ENCODE assay signal across 17 cellular contexts in the genomic region with DNA sequence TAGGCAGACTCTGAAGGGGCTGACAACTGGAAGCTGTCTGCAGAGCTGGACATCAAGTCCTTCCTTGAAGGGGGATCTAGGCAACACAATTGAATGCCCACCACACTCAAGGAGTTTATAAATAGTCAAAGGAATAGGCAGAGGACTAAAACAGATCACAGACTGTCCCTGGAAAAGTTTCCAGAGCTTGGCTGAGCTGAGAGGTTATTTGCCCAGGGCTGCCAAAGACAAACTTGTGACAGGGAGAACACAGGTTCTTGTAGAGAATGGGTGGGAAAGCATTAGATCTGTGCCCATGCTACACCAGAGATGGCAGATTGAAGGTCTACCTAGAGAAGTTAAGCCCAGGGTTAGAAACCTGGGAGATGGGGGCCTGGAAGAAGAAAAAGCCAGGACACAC.
DNase-seq lines count a peak whose midpoint lies in the region; ATAC-seq and TF ChIP-seq lines count a peak whose summit lies in the region.
"Had no signal": no experiment of that assay in that cellular context is flagged by ENCODE, and none has a peak within 500 bp of the region (broad histone marks: within the 10 kb centered on the region; RNA-seq: fewer than 3 reads in every experiment).

No MANE protein-coding gene starts in this region.

- no peak for TF ChIP-seq CTCF in right atrium auricular region (IDR thresholded peaks at IDR 0.05)
- TF ChIP-seq CTCF in activated B cell treated with CpG ODN at 0.5 μM for 24 hours (IDR thresholded peaks at IDR 0.05) = no peak
- no peak for TF ChIP-seq CTCF in osteoblast (IDR thresholded peaks at IDR 0.05; ENCODE audit: extremely low read depth, low read depth, low read length)
- no peak for TF ChIP-seq CTCF in left lung (IDR thresholded peaks at IDR 0.05)

- POLR2A ChIA-PET in activated B cell treated with CpG ODN at 0.5 μM for 24 hours (lab: Charles Lee) = interaction anchor here (2.6 to 2.7 kb wide), 2 partner anchors 12 to 341 kb away, joined by 21 read pairs; no protein-coding TSS in a partner anchor

- H3K4me3 ChIP-seq in right atrium auricular region = no peak overlapping the region
- H3K4me3 ChIP-seq in osteoblast (ENCODE audit: insufficient read depth, low read length) = no peak overlapping the region
- H3K4me3 ChIP-seq in left lung = no peak overlapping the region
- H3K4me3 ChIP-seq: HAP-1 had no signal

- peak overlapping the region; percentile 95 for H3K27ac Mint-ChIP-seq in activated B cell treated with CpG ODN at 0.5 μM for 24 hours
- no peak overlapping the region for H3K27ac Mint-ChIP-seq in activated naive CD8-positive, alpha-beta T cell treated with anti-CD3 and anti-CD28 coated beads for 36 hours
- H3K27ac Mint-ChIP-seq: CD8-positive, alpha-beta T cell had no signal

- H3K36me3 Mint-ChIP-seq in activated B cell treated with CpG ODN at 0.5 μM for 24 hours (ENCODE audit: low read depth) = no peaks in the 10 kb centered on the region
- H3K36me3 Mint-ChIP-seq in activated naive CD8-positive, alpha-beta T cell treated with anti-CD3 and anti-CD28 coated beads for 36 hours = no peaks in the 10 kb centered on the region
- H3K36me3 Mint-ChIP-seq: CD8-positive, alpha-beta T cell had no signal

- H2AFZ ChIP-seq in osteoblast (ENCODE audit: low read length) = no peak overlapping the region

- no peak overlapping the region for H3K4me3 Mint-ChIP-seq in activated B cell treated with CpG ODN at 0.5 μM for 24 hours
- no peak overlapping the region for H3K4me3 Mint-ChIP-seq in activated naive CD8-positive, alpha-beta T cell treated with anti-CD3 and anti-CD28 coated beads for 36 hours
- H3K4me3 Mint-ChIP-seq: CD8-positive, alpha-beta T cell had no signal

- no peaks in the 10 kb centered on the region for H3K9me3 Mint-ChIP-seq in activated B cell treated with CpG ODN at 0.5 μM for 24 hours
- no peaks in the 10 kb centered on the region for H3K9me3 Mint-ChIP-seq in activated naive CD8-positive, alpha-beta T cell treated with anti-CD3 and anti-CD28 coated beads for 36 hours
- H3K9me3 Mint-ChIP-seq: CD8-positive, alpha-beta T cell had no signal

- no peaks in the 10 kb centered on the region for H3K9me3 ChIP-seq in right atrium auricular region
- no peaks in the 10 kb centered on the region for H3K9me3 ChIP-seq in osteoblast (ENCODE audit: low read depth, low read length)
- H3K9me3 ChIP-seq in left lung = no peaks in the 10 kb centered on the region
- H3K9me3 ChIP-seq: HAP-1 had no signal

- CTCF ChIA-PET in activated B cell treated with CpG ODN at 0.5 μM for 24 hours (lab: Charles Lee) = interaction anchor here (2.5 kb wide), 1 partner anchor 11 kb away, joined by 16 read pairs; no protein-coding TSS in a partner anchor

- no peaks in the 10 kb centered on the region for H3K27me3 Mint-ChIP-seq in activated B cell treated with CpG ODN at 0.5 μM for 24 hours
- no peaks in the 10 kb centered on the region for H3K27me3 Mint-ChIP-seq in activated naive CD8-positive, alpha-beta T cell treated with anti-CD3 and anti-CD28 coated beads for 36 hours

- intact Hi-C loops in left ventricle myocardium superior (cut with micrococcal nuclease) = no loop called here
- intact Hi-C loops in activated B cell treated with CpG ODN at 0.5 μM for 24 hours (cut with micrococcal nuclease) = loop anchor here (1.0 to 10.0 kb wide), 5 partner anchors 50 to 1025 kb away; no protein-coding TSS in a partner anchor
- intact Hi-C loops in left lung (cut with DNase I) = no loop called here

- H3K4me2 ChIP-seq in osteoblast (ENCODE audit: insufficient read depth, low read length) = no peak overlapping the region

- H3K27me3 ChIP-seq in right atrium auricular region (no peaks in the 10 kb centered on the region), osteoblast (ENCODE audit: insufficient read depth, low read length) (peaks cover 31% of the 10 kb centered on the region), left lung (no peaks in the 10 kb centered on the region)

- H3K4me1 ChIP-seq in right atrium auricular region (no peaks in the 10 kb centered on the region), osteoblast (ENCODE audit: insufficient read depth, low read length) (no peaks in the 10 kb centered on the region), left lung (peaks cover 0 to 11% of the 10 kb centered on the region in 2 donors)
- H3K4me1 ChIP-seq: HAP-1 had no signal

- H3K79me2 ChIP-seq in osteoblast (ENCODE audit: insufficient read depth, low read length) = no peaks in the 10 kb centered on the region

- no peak overlapping the region for H3K27ac ChIP-seq in right atrium auricular region
- no peak overlapping the region for H3K27ac ChIP-seq in osteoblast (ENCODE audit: low read depth, low read length)
- no peak overlapping the region for H3K27ac ChIP-seq in left lung
- H3K27ac ChIP-seq: 22Rv1, C4-2B had no signal

- peaks cover 74% of the 10 kb centered on the region for H3K4me1 Mint-ChIP-seq in activated B cell treated with CpG ODN at 0.5 μM for 24 hours
- H3K4me1 Mint-ChIP-seq in activated naive CD8-positive, alpha-beta T cell treated with anti-CD3 and anti-CD28 coated beads for 36 hours = peaks cover 2% of the 10 kb centered on the region

- ATAC-seq in left ventricle myocardium superior (peak; percentile 43), activated B cell treated with CpG ODN at 0.5 μM for 24 hours (ENCODE audit: low read depth) (no peak), HG03342 (IDR thresholded peaks at IDR 0.05; ENCODE audit: unreplicated experiment) (no peak), HG02884 (IDR thresholded peaks at IDR 0.05; ENCODE audit: unreplicated experiment) (no peak), left lung (no peak)
- ATAC-seq: CD8-positive, alpha-beta T cell had no signal

- no peaks in the 10 kb centered on the region for H4K20me1 ChIP-seq in osteoblast (ENCODE audit: insufficient read depth, low read length)

- DNase-seq in left ventricle myocardium superior (no peak), right atrium auricular region (ENCODE audit: low spot score) (no peak), activated B cell treated with CpG ODN at 0.5 μM for 24 hours (no peak), osteoblast (ENCODE audit: insufficient read length, low spot score, missing footprints) (peak; percentile 14), left lung (no peak)
- no peak for DNase-seq in activated naive CD8-positive, alpha-beta T cell treated with anti-CD3 and anti-CD28 coated beads for 36 hours
- DNase-seq: AML-193; CD8-positive, alpha-beta T cell; COR-L47; DND-41; GDM1; KBM-7 had no signal

- H3K36me3 ChIP-seq in right atrium auricular region (no peaks in the 10 kb centered on the region), osteoblast (ENCODE audit: insufficient read depth, low read length) (no peaks in the 10 kb centered on the region), left lung (no peaks in the 10 kb centered on the region)
- H3K36me3 ChIP-seq: HAP-1 had no signal
